30 cellular contexts compared by ENCODE assay signal in genomic region chr5:93431255-93431654, GRCh38.
"Had no signal": no experiment of that assay in that cellular context is flagged by ENCODE, and none has a peak within 500 bp of the region (broad histone marks: within the 10 kb centered on the region; RNA-seq: fewer than 3 reads in every experiment).

No MANE protein-coding gene starts in this region.

- H3K4me1 Mint-ChIP-seq: activated CD4-positive, alpha-beta T cell treated with anti-CD3 and anti-CD28 coated beads for 36 hours; activated CD8-positive, alpha-beta memory T cell treated with anti-CD3 and anti-CD28 coated beads, Interleukin-2, amount 10 ng/mL, durations not matched to agents 7 days and 5 days; activated naive CD4-positive, alpha-beta T cell treated with anti-CD3 and anti-CD28 coated beads, Interleukin-2, amount 50 U/mL, for 24 hours; activated naive CD8-positive, alpha-beta T cell treated with anti-CD3 and anti-CD28 coated beads, Interleukin-2, amount 50 U/mL, for 24 hours; central memory CD8-positive, alpha-beta T cell; immature natural killer cell; naive B cell; stimulated activated effector memory CD8-positive, alpha-beta T cell treated with anti-CD3 and anti-CD28 coated beads, Interleukin-12 subunit alpha, Interleukin-12 subunit beta, amount 100 ng/mL, for 72 hours had no signal

- FAIRE-seq: bronchial epithelial cell, pancreas, small intestine had no signal

- H3K27ac Mint-ChIP-seq: activated CD4-positive, alpha-beta T cell treated with anti-CD3 and anti-CD28 coated beads for 36 hours; activated CD8-positive, alpha-beta memory T cell treated with anti-CD3 and anti-CD28 coated beads, Interleukin-2, amount 10 ng/mL, durations not matched to agents 7 days and 5 days; activated CD8-positive, alpha-beta T cell treated with anti-CD3 and anti-CD28 coated beads, Interleukin-2, amount 10 ng/mL, durations not matched to agents 7 days and 5 days; activated naive CD4-positive, alpha-beta T cell treated with anti-CD3 and anti-CD28 coated beads, Interleukin-2, amount 50 U/mL, for 24 hours; activated naive CD8-positive, alpha-beta T cell treated with anti-CD3 and anti-CD28 coated beads, Interleukin-2, amount 50 U/mL, for 24 hours; activated T-helper 2 cell treated with anti-CD3 and anti-CD28 coated beads, Interferon-gamma antibody, Interleukin-2, Interleukin-4, amounts not matched to agents 10 μg/mL and 5 μg/mL and 100 μg/mL, durations not matched to agents 14 hours and 24 hours and 36 hours; dendritic cell treated with granulocyte-macrophage colony-stimulating factor and Interleukin-4, amounts not matched to agents 40 ng/mL and 50 ng/mL, for 4 days; endodermal cell; immature natural killer cell; mesothelial cell of epicardium; naive B cell; stimulated activated effector memory CD8-positive, alpha-beta T cell treated with anti-CD3 and anti-CD28 coated beads, Interleukin-12 subunit alpha, Interleukin-12 subunit beta, amount 100 ng/mL, for 72 hours; stimulated activated naive CD8-positive, alpha-beta T cell treated with anti-CD3 and anti-CD28 coated beads, Interleukin-15, Interleukin-2, amounts not matched to agents 100 ng/mL and 50 ng/mL, for 24 hours had no signal

- H3K36me3 Mint-ChIP-seq: activated CD8-positive, alpha-beta memory T cell treated with anti-CD3 and anti-CD28 coated beads, Interleukin-2, amount 10 ng/mL, durations not matched to agents 7 days and 5 days; activated naive CD4-positive, alpha-beta T cell treated with anti-CD3 and anti-CD28 coated beads, Interleukin-2, amount 50 U/mL, for 24 hours; immature natural killer cell; mesothelial cell of epicardium; naive B cell; stimulated activated effector memory CD8-positive, alpha-beta T cell treated with anti-CD3 and anti-CD28 coated beads, Interleukin-12 subunit alpha, Interleukin-12 subunit beta, amount 100 ng/mL, for 72 hours had no signal

- H3K27me3 ChIP-seq: pancreas, sigmoid colon, uterus had no signal

- H3K9me3 ChIP-seq: pancreas, prostate gland, sigmoid colon, thoracic aorta, uterus had no signal

- DNase-seq: activated CD4-positive, alpha-beta T cell treated with anti-CD3 and anti-CD28 coated beads for 36 hours; activated CD4-positive, CD25-positive, alpha-beta regulatory T cell; activated CD8-positive, alpha-beta memory T cell treated with anti-CD3 and anti-CD28 coated beads, Interleukin-2, amount 10 ng/mL, durations not matched to agents 7 days and 5 days; activated CD8-positive, alpha-beta T cell treated with anti-CD3 and anti-CD28 coated beads, Interleukin-2, amount 10 ng/mL, durations not matched to agents 7 days and 5 days; activated naive CD8-positive, alpha-beta T cell treated with anti-CD3 and anti-CD28 coated beads, Interleukin-2, amount 50 U/mL, for 24 hours; activated T-cell treated with anti-CD3 and anti-CD28 coated beads, Interleukin-2, amount 50 U/mL, for 48 hours; endodermal cell; head of caudate nucleus; hippocampal formation; immature natural killer cell; naive B cell; nucleus accumbens; pancreas; sigmoid colon; small intestine; stimulated activated CD4-positive, alpha-beta T cell treated with anti-CD3 and anti-CD28 coated beads, Interleukin-4, amount 100 ng/mL, for 24 hours; trophoblast cell; uterus had no signal

- H3K36me3 ChIP-seq: pancreas, prostate gland, sigmoid colon, thoracic aorta, uterus had no signal

- H3K4me1 ChIP-seq: pancreas, prostate gland, uterus had no signal

- H3K9me3 Mint-ChIP-seq: activated naive CD4-positive, alpha-beta T cell treated with anti-CD3 and anti-CD28 coated beads, Interleukin-2, amount 50 U/mL, for 24 hours; activated naive CD8-positive, alpha-beta T cell treated with anti-CD3 and anti-CD28 coated beads, Interleukin-2, amount 50 U/mL, for 24 hours; activated T-helper 2 cell treated with anti-CD3 and anti-CD28 coated beads, Interferon-gamma antibody, Interleukin-2, Interleukin-4, amounts not matched to agents 10 μg/mL and 5 μg/mL and 100 μg/mL, durations not matched to agents 14 hours and 24 hours and 36 hours; central memory CD8-positive, alpha-beta T cell; dendritic cell treated with granulocyte-macrophage colony-stimulating factor and Interleukin-4, amounts not matched to agents 40 ng/mL and 50 ng/mL, for 4 days; endodermal cell; mesothelial cell of epicardium; naive B cell; stimulated activated effector memory CD8-positive, alpha-beta T cell treated with anti-CD3 and anti-CD28 coated beads, Interleukin-12 subunit alpha, Interleukin-12 subunit beta, amount 100 ng/mL, for 72 hours; stimulated activated naive CD8-positive, alpha-beta T cell treated with anti-CD3 and anti-CD28 coated beads, Interleukin-15, Interleukin-2, amounts not matched to agents 100 ng/mL and 50 ng/mL, for 24 hours had no signal

- H3K4me3 Mint-ChIP-seq: activated CD4-positive, alpha-beta T cell treated with anti-CD3 and anti-CD28 coated beads for 36 hours; activated CD8-positive, alpha-beta memory T cell treated with anti-CD3 and anti-CD28 coated beads, Interleukin-2, amount 10 ng/mL, durations not matched to agents 7 days and 5 days; activated CD8-positive, alpha-beta T cell treated with anti-CD3 and anti-CD28 coated beads, Interleukin-2, amount 10 ng/mL, durations not matched to agents 7 days and 5 days; activated naive CD4-positive, alpha-beta T cell treated with anti-CD3 and anti-CD28 coated beads, Interleukin-2, amount 50 U/mL, for 24 hours; activated naive CD8-positive, alpha-beta T cell treated with anti-CD3 and anti-CD28 coated beads, Interleukin-2, amount 50 U/mL, for 24 hours; central memory CD8-positive, alpha-beta T cell; dendritic cell treated with granulocyte-macrophage colony-stimulating factor and Interleukin-4, amounts not matched to agents 40 ng/mL and 50 ng/mL, for 4 days; endodermal cell; immature natural killer cell; mesothelial cell of epicardium; naive B cell; neural crest cell; stimulated activated effector memory CD8-positive, alpha-beta T cell treated with anti-CD3 and anti-CD28 coated beads, Interleukin-12 subunit alpha, Interleukin-12 subunit beta, amount 100 ng/mL, for 72 hours; stimulated activated naive CD8-positive, alpha-beta T cell treated with anti-CD3 and anti-CD28 coated beads, Interleukin-15, Interleukin-2, amounts not matched to agents 100 ng/mL and 50 ng/mL, for 24 hours had no signal

- ATAC-seq: activated CD4-positive, alpha-beta T cell treated with anti-CD3 and anti-CD28 coated beads for 36 hours; activated CD8-positive, alpha-beta memory T cell treated with anti-CD3 and anti-CD28 coated beads, Interleukin-2, amount 10 ng/mL, durations not matched to agents 7 days and 5 days; activated CD8-positive, alpha-beta T cell treated with anti-CD3 and anti-CD28 coated beads, Interleukin-2, amount 10 ng/mL, durations not matched to agents 7 days and 5 days; activated naive CD8-positive, alpha-beta T cell treated with anti-CD3 and anti-CD28 coated beads, Interleukin-2, amount 50 U/mL, for 24 hours; esophagus mucosa; pancreas; stimulated activated effector memory CD8-positive, alpha-beta T cell treated with anti-CD3 and anti-CD28 coated beads, Interleukin-12 subunit alpha, Interleukin-12 subunit beta, amount 100 ng/mL, for 72 hours had no signal

- H3K27ac ChIP-seq: pancreas, prostate gland, sigmoid colon, thoracic aorta, uterus had no signal

- H3K27me3 Mint-ChIP-seq: dendritic cell treated with granulocyte-macrophage colony-stimulating factor and Interleukin-4, amounts not matched to agents 40 ng/mL and 50 ng/mL, for 4 days had no signal

- H3K4me3 ChIP-seq: pancreas, prostate gland, sigmoid colon, thoracic aorta, uterus had no signal
